23 cellular contexts compared by ENCODE assay signal in genomic region chr16:55091213-55091870, GRCh38.
"Had no signal": no experiment of that assay in that cellular context is flagged by ENCODE, and none has a peak within 500 bp of the region (broad histone marks: within the 10 kb centered on the region; RNA-seq: fewer than 3 reads in every experiment).

No MANE protein-coding gene starts in this region.

- H3K9me3 Mint-ChIP-seq: neural crest cell had no signal

- H3K27ac ChIP-seq: heart left ventricle, left ventricle myocardium inferior, parathyroid adenoma, psoas muscle, spleen, tibial nerve had no signal

- H3K36me3 ChIP-seq: heart left ventricle, left ventricle myocardium inferior, spleen, tibial nerve had no signal

- DNase-seq: effector memory CD4-positive, alpha-beta T cell; heart left ventricle; hippocampal formation; islet precursor cell; left ventricle myocardium inferior; mesendoderm; naive thymus-derived CD8-positive, alpha-beta T cell; occipital lobe; psoas muscle; retina; spleen; stimulated activated CD4-positive, alpha-beta T cell treated with anti-CD3 and anti-CD28 coated beads, Interleukin-15, amount 100 ng/mL, for 24 hours; stimulated activated CD4-positive, alpha-beta T cell treated with anti-CD3 and anti-CD28 coated beads, Interleukin-1b, Interleukin-23, amount 100 ng/mL, for 48 hours; stimulated activated CD4-positive, alpha-beta T cell treated with anti-CD3 and anti-CD28 coated beads, Interleukin-4, amount 100 ng/mL, for 24 hours had no signal

- H3K4me3 Mint-ChIP-seq: central memory CD8-positive, alpha-beta T cell; naive thymus-derived CD8-positive, alpha-beta T cell; neural crest cell; stimulated activated memory B cell treated with anti-CD40 and anti-IgM and Interleukin-4, amounts not matched to agents 10 μg/mL and 1 μg/mL and 100 μg/mL, for 72 hours; stimulated activated naive CD8-positive, alpha-beta T cell treated with anti-CD3 and anti-CD28 coated beads, Interleukin-15, Interleukin-2, amounts not matched to agents 100 ng/mL and 50 ng/mL, for 24 hours had no signal

- H3K4me3 ChIP-seq: heart left ventricle, left ventricle myocardium inferior, lung, psoas muscle, spleen, tibial nerve had no signal

- H3K27me3 ChIP-seq: heart left ventricle, spleen, tibial nerve had no signal

- H3K27ac Mint-ChIP-seq: naive thymus-derived CD8-positive, alpha-beta T cell; stimulated activated memory B cell treated with anti-CD40 and anti-IgM and Interleukin-4, amounts not matched to agents 10 μg/mL and 1 μg/mL and 100 μg/mL, for 72 hours; stimulated activated naive CD8-positive, alpha-beta T cell treated with anti-CD3 and anti-CD28 coated beads, Interleukin-15, Interleukin-2, amounts not matched to agents 100 ng/mL and 50 ng/mL, for 24 hours had no signal

- H3K79me2 ChIP-seq: parathyroid adenoma had no signal

- H2AFZ ChIP-seq: parathyroid adenoma had no signal

- H3K9me3 ChIP-seq: left ventricle myocardium inferior, psoas muscle had no signal

- H3K9ac ChIP-seq: parathyroid adenoma had no signal

- H3K4me1 Mint-ChIP-seq: central memory CD8-positive, alpha-beta T cell; naive thymus-derived CD8-positive, alpha-beta T cell; stimulated activated memory B cell treated with anti-CD40 and anti-IgM and Interleukin-4, amounts not matched to agents 10 μg/mL and 1 μg/mL and 100 μg/mL, for 72 hours had no signal

- ATAC-seq: esophagus mucosa; heart left ventricle; naive thymus-derived CD8-positive, alpha-beta T cell; psoas muscle; sciatic nerve; stimulated activated memory B cell treated with anti-CD40 and anti-IgM and Interleukin-4, amounts not matched to agents 10 μg/mL and 1 μg/mL and 100 μg/mL, for 72 hours had no signal

- H3K4me1 ChIP-seq: heart left ventricle, left ventricle myocardium inferior, parathyroid adenoma, psoas muscle, spleen, tibial nerve had no signal

- H3K36me3 Mint-ChIP-seq: stimulated activated memory B cell treated with anti-CD40 and anti-IgM and Interleukin-4, amounts not matched to agents 10 μg/mL and 1 μg/mL and 100 μg/mL, for 72 hours had no signal

- H3K27me3 Mint-ChIP-seq: central memory CD8-positive, alpha-beta T cell; stimulated activated memory B cell treated with anti-CD40 and anti-IgM and Interleukin-4, amounts not matched to agents 10 μg/mL and 1 μg/mL and 100 μg/mL, for 72 hours; stimulated activated naive CD8-positive, alpha-beta T cell treated with anti-CD3 and anti-CD28 coated beads, Interleukin-15, Interleukin-2, amounts not matched to agents 100 ng/mL and 50 ng/mL, for 24 hours had no signal
